Comparison of ENCODE assay signal across 38 cellular contexts in genomic region chr2:219995409-219995808, GRCh38.
"Had no signal": no experiment of that assay in that cellular context is flagged by ENCODE, and none has a peak within 500 bp of the region (broad histone marks: within the 10 kb centered on the region; RNA-seq: fewer than 3 reads in every experiment).

No MANE protein-coding gene starts in this region.

- H3K36me3 Mint-ChIP-seq: activated CD4-positive, alpha-beta memory T cell treated with anti-CD3 and anti-CD28 coated beads for 36 hours; activated naive CD4-positive, alpha-beta T cell treated with anti-CD3 and anti-CD28 coated beads, Interleukin-2, amount 50 U/mL, for 72 hours; brain had no signal

- H3K27ac ChIP-seq: adrenal gland, Peyer's patch, VCaP had no signal

- H3K4me1 ChIP-seq: adrenal gland, Peyer's patch had no signal

- H3K4me3 Mint-ChIP-seq: activated B cell treated with CpG ODN at 0.5 μM for 24 hours; activated CD4-positive, alpha-beta memory T cell treated with anti-CD3 and anti-CD28 coated beads for 36 hours; activated naive CD4-positive, alpha-beta T cell treated with anti-CD3 and anti-CD28 coated beads for 36 hours; activated T-cell treated with anti-CD3 and anti-CD28 coated beads, Interleukin-2, amount 50 U/mL, for 4 hours; activated T-helper 1 cell treated with anti-CD3 and anti-CD28 coated beads, Interleukin-12 subunit alpha, Interleukin-12 subunit beta, Interleukin-2, Interleukin-4 antibody, amounts not matched to agents 30 ng/mL and 10 ng/mL and 1 ng/mL, durations not matched to agents 14 hours and 24 hours and 36 hours; brain had no signal

- H3K27me3 ChIP-seq: adrenal gland, Peyer's patch had no signal

- H3K9me3 Mint-ChIP-seq: activated B cell treated with CpG ODN at 0.5 μM for 24 hours; activated CD4-positive, alpha-beta memory T cell treated with anti-CD3 and anti-CD28 coated beads for 36 hours; activated naive CD4-positive, alpha-beta T cell treated with anti-CD3 and anti-CD28 coated beads for 36 hours; activated T-cell treated with anti-CD3 and anti-CD28 coated beads, Interleukin-2, amount 50 U/mL, for 4 hours; activated T-helper 1 cell treated with anti-CD3 and anti-CD28 coated beads, Interleukin-12 subunit alpha, Interleukin-12 subunit beta, Interleukin-2, Interleukin-4 antibody, amounts not matched to agents 30 ng/mL and 10 ng/mL and 1 ng/mL, durations not matched to agents 14 hours and 24 hours and 36 hours; brain had no signal

- H3K27ac Mint-ChIP-seq: activated B cell treated with CpG ODN at 0.5 μM for 24 hours; activated CD4-positive, alpha-beta memory T cell treated with anti-CD3 and anti-CD28 coated beads for 36 hours; activated naive CD4-positive, alpha-beta T cell treated with anti-CD3 and anti-CD28 coated beads for 36 hours; activated naive CD4-positive, alpha-beta T cell treated with anti-CD3 and anti-CD28 coated beads, Interleukin-2, amount 50 U/mL, for 72 hours; activated T-helper 1 cell treated with anti-CD3 and anti-CD28 coated beads, Interleukin-12 subunit alpha, Interleukin-12 subunit beta, Interleukin-2, Interleukin-4 antibody, amounts not matched to agents 30 ng/mL and 10 ng/mL and 1 ng/mL, durations not matched to agents 14 hours and 24 hours and 36 hours; brain had no signal

- H3K4me1 Mint-ChIP-seq: activated B cell treated with CpG ODN at 0.5 μM for 24 hours had no signal

- H3K36me3 ChIP-seq: adrenal gland, Peyer's patch had no signal

- H3K27me3 Mint-ChIP-seq: activated B cell treated with CpG ODN at 0.5 μM for 24 hours; activated CD4-positive, alpha-beta memory T cell treated with anti-CD3 and anti-CD28 coated beads for 36 hours; brain had no signal

- H3K4me3 ChIP-seq: adrenal gland, Peyer's patch had no signal

- DNase-seq: activated B cell treated with CpG ODN at 0.5 μM for 24 hours; activated CD4-positive, alpha-beta memory T cell treated with anti-CD3 and anti-CD28 coated beads for 36 hours; activated CD4-positive, alpha-beta T cell treated with anti-CD3 and anti-CD28 coated beads for 4 hours; activated CD4-positive, alpha-beta T cell treated with anti-CD3 and anti-CD28 coated beads, Interleukin-2, amount 50 U/mL, for 1 hour; activated CD4-positive, CD25-positive, alpha-beta regulatory T cell treated with anti-CD3 and anti-CD28 coated beads, Interleukin-2, amount 50 U/mL, for 72 hours; activated CD8-positive, alpha-beta memory T cell treated with anti-CD3 and anti-CD28 coated beads, Interleukin-2, amount 50 U/mL, for 4 hours; activated gamma-delta T cell treated with Interleukin-2 at 50 U/mL for 16 hours; activated naive CD4-positive, alpha-beta T cell treated with anti-CD3 and anti-CD28 coated beads for 36 hours; activated T-cell treated with anti-CD3 and anti-CD28 coated beads for 4 hours; activated T-cell treated with anti-CD3 and anti-CD28 coated beads, Interleukin-2, amount 50 U/mL, for 4 hours; adrenal gland; caudate nucleus; Kasumi-1; KG1; MM.1S; MV-4-11; NCI-H1092; NCI-H146; NCI-H187; NCI-H2029 treated with DMSO at 0.1 percent for 48 hours; NCI-H2107; NCI-H2171; NCI-H510A; NCI-H526; NCI-H748 treated with DMSO at 0.1 percent for 48 hours; NK-92 treated with Interleukin-12 subunit alpha and Interleukin-12 subunit beta, amount 100 ng/mL, for 24 hours; PC-3; Peyer's patch; RPMI8226; SHP77 treated with DMSO at 0.1 percent for 48 hours; SW 1271; T-helper 1 cell; T-helper 2 cell; T-helper 9 cell had no signal

- H3K9me3 ChIP-seq: adrenal gland, Peyer's patch had no signal
